ENCODE assay signal across 25 cellular contexts in the genomic region with DNA sequence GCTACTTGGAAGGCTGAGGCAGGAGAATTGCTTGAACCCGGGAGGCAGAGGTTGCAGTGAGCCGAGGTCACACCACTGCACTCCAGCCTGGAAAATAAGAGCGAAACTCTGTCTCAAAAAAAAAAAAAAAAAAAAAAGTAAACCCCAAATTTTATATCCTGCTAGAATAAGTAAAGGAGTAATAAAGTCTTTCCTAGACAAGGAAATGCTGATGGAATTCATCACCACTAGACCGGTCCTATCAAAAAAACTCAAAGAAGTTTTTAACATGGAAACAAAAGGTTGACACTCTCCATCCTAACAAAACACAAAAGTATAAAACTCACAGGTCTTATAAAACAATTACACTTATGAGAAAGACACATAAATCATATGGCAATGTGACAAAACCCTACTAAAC.
"Had no signal": no experiment of that assay in that cellular context is flagged by ENCODE, and none has a peak within 500 bp of the region (broad histone marks: within the 10 kb centered on the region; RNA-seq: fewer than 3 reads in every experiment).

No MANE protein-coding gene starts in this region.

- H3K27me3 ChIP-seq: left lung, ovary, sigmoid colon, spleen, tibial nerve, uterus had no signal

- ATAC-seq: left colon; left lung; naive thymus-derived CD4-positive, alpha-beta T cell; natural killer cell treated with Interleukin-12 subunit alpha and Interleukin-12 subunit beta and Interleukin-15 and Interleukin-18, amount 100 ng/mL, for 72 hours; right cardiac atrium; stimulated activated memory B cell treated with anti-CD40 and anti-IgM and Interleukin-4, amounts not matched to agents 10 μg/mL and 1 μg/mL and 100 μg/mL, for 72 hours; stimulated activated naive CD8-positive, alpha-beta T cell treated with anti-CD3 and anti-CD28 coated beads, Interleukin-15, amount 100 ng/mL, for 72 hours had no signal

- H3K4me3 Mint-ChIP-seq: immature natural killer cell; mesothelial cell of epicardium; naive thymus-derived CD4-positive, alpha-beta T cell; natural killer cell treated with Interleukin-12 subunit alpha and Interleukin-12 subunit beta and Interleukin-15 and Interleukin-18, amount 100 ng/mL, for 72 hours; stimulated activated memory B cell treated with anti-CD40 and anti-IgM and Interleukin-4, amounts not matched to agents 10 μg/mL and 1 μg/mL and 100 μg/mL, for 72 hours; stimulated activated naive CD8-positive, alpha-beta T cell treated with anti-CD3 and anti-CD28 coated beads, Interleukin-15, amount 100 ng/mL, for 72 hours; type B pancreatic cell had no signal

- H3K27me3 Mint-ChIP-seq: naive thymus-derived CD4-positive, alpha-beta T cell; natural killer cell treated with Interleukin-12 subunit alpha and Interleukin-12 subunit beta and Interleukin-15 and Interleukin-18, amount 100 ng/mL, for 72 hours; progenitor cell of endocrine pancreas; stimulated activated memory B cell treated with anti-CD40 and anti-IgM and Interleukin-4, amounts not matched to agents 10 μg/mL and 1 μg/mL and 100 μg/mL, for 72 hours; stimulated activated naive CD8-positive, alpha-beta T cell treated with anti-CD3 and anti-CD28 coated beads, Interleukin-15, amount 100 ng/mL, for 72 hours; type B pancreatic cell had no signal

- H3K4me3 ChIP-seq: left lung, lung, ovary, sigmoid colon, spleen, tibial nerve, uterus had no signal

- DNase-seq: hypothalamus; immature natural killer cell; kidney; left colon; left lung; mesendoderm; naive thymus-derived CD4-positive, alpha-beta T cell; ovary; right cardiac atrium; sigmoid colon; small intestine; spleen; stimulated activated CD4-positive, alpha-beta T cell treated with anti-CD3 and anti-CD28 coated beads, Interleukin-4, amount 100 ng/mL, for 4 hours; stimulated activated CD8-positive, alpha-beta memory T cell treated with anti-CD3 and anti-CD28 coated beads, Interleukin-4, amount 100 ng/mL, for 48 hours; stimulated activated naive CD4-positive, alpha-beta T cell treated with Interleukin-2 at 50 U/mL for 16 hours; stimulated activated naive CD8-positive, alpha-beta T cell treated with anti-CD3 and anti-CD28 coated beads, Interleukin-15, amount 100 ng/mL, for 72 hours; substantia nigra; uterus had no signal

- H3K27ac Mint-ChIP-seq: immature natural killer cell; mesothelial cell of epicardium; naive thymus-derived CD4-positive, alpha-beta T cell; natural killer cell treated with Interleukin-12 subunit alpha and Interleukin-12 subunit beta and Interleukin-15 and Interleukin-18, amount 100 ng/mL, for 72 hours; progenitor cell of endocrine pancreas; stimulated activated memory B cell treated with anti-CD40 and anti-IgM and Interleukin-4, amounts not matched to agents 10 μg/mL and 1 μg/mL and 100 μg/mL, for 72 hours; stimulated activated naive CD8-positive, alpha-beta T cell treated with anti-CD3 and anti-CD28 coated beads, Interleukin-15, amount 100 ng/mL, for 72 hours; type B pancreatic cell had no signal

- H3K27ac ChIP-seq: left lung, ovary, sigmoid colon, spleen, tibial nerve, uterus had no signal

- H3K4me1 Mint-ChIP-seq: immature natural killer cell, mesothelial cell of epicardium had no signal

- H3K4me1 ChIP-seq: left lung, spleen, uterus had no signal

- H3K36me3 ChIP-seq: left lung, ovary, sigmoid colon, spleen, uterus had no signal
